9 cellular contexts compared by ENCODE assay signal in genomic region chr7:141053626-141054025, GRCh38. TPM values are rescaled to one million over a fixed set of nuclear protein-coding genes. Genes with fewer than 3 reads are reported as not detected.
DNase-seq lines count a peak whose midpoint lies in the region; ATAC-seq and TF ChIP-seq lines count a peak whose summit lies in the region.
"Had no signal": no experiment of that assay in that cellular context is flagged by ENCODE, and none has a peak within 500 bp of the region (broad histone marks: within the 10 kb centered on the region; RNA-seq: fewer than 3 reads in every experiment).

No MANE protein-coding gene starts in this region.

- no peaks in the 10 kb centered on the region for H3K9me3 Mint-ChIP-seq in activated naive CD4-positive, alpha-beta T cell treated with anti-CD3 and anti-CD28 coated beads, Interleukin-2, amount 50 U/mL, for 24 hours
- no peaks in the 10 kb centered on the region for H3K9me3 Mint-ChIP-seq in mesothelial cell of epicardium
- H3K9me3 Mint-ChIP-seq: neural crest cell had no signal

- H3K27ac Mint-ChIP-seq in T-helper 17 cell = peak overlapping the region; percentile 60
- H3K27ac Mint-ChIP-seq in activated naive CD4-positive, alpha-beta T cell treated with anti-CD3 and anti-CD28 coated beads, Interleukin-2, amount 50 U/mL, for 24 hours = peak overlapping the region; percentile 94
- H3K27ac Mint-ChIP-seq in mesothelial cell of epicardium = no peak overlapping the region

- TF ChIP-seq CTCF in mesothelial cell of epicardium (IDR thresholded peaks at IDR 0.05; ENCODE audit: unreplicated experiment) = no peak

- no peaks in the 10 kb centered on the region for H3K9me3 ChIP-seq in T-helper 17 cell (ENCODE audit: control insufficient read depth, low read length, poor library complexity, severe bottlenecking)

- no peaks in the 10 kb centered on the region for H3K36me3 Mint-ChIP-seq in T-helper 17 cell (ENCODE audit: low read depth)
- H3K36me3 Mint-ChIP-seq in activated naive CD4-positive, alpha-beta T cell treated with anti-CD3 and anti-CD28 coated beads, Interleukin-2, amount 50 U/mL, for 24 hours = peaks cover 3% of the 10 kb centered on the region
- no peaks in the 10 kb centered on the region for H3K36me3 Mint-ChIP-seq in mesothelial cell of epicardium

- H3K27me3 Mint-ChIP-seq in T-helper 17 cell = no peaks in the 10 kb centered on the region
- H3K27me3 Mint-ChIP-seq in activated naive CD4-positive, alpha-beta T cell treated with anti-CD3 and anti-CD28 coated beads, Interleukin-2, amount 50 U/mL, for 24 hours = no peaks in the 10 kb centered on the region
- H3K27me3 Mint-ChIP-seq in mesothelial cell of epicardium (ENCODE audit: low read depth) = peaks cover 35% of the 10 kb centered on the region

- peak; percentile 15 to 61 (median 48) for DNase-seq in T-helper 17 cell
- peak; percentile 40 to 54 for DNase-seq in stimulated activated CD4-positive, alpha-beta T cell treated with anti-CD3 and anti-CD28 coated beads, Interleukin-2, amount 100 ng/mL, for 24 hours
- no peak for DNase-seq in NCI-H524 (lab: John Stamatoyannopoulos, UW)
- no peak for DNase-seq in NCI-H128 (lab: John Stamatoyannopoulos, UW; ENCODE audit: unreplicated experiment)
- DNase-seq in germinal center (ENCODE audit: low spot score) = no peak
- no peak for DNase-seq in mesothelial cell of epicardium (ENCODE audit: low spot score in 2 of 2, unreplicated experiment in 2 of 2)

- H3K4me3 Mint-ChIP-seq in T-helper 17 cell (peak overlapping the region; percentile 5), mesothelial cell of epicardium (no peak overlapping the region)
- peak overlapping the region; percentile 62 for H3K4me3 Mint-ChIP-seq in activated naive CD4-positive, alpha-beta T cell treated with anti-CD3 and anti-CD28 coated beads, Interleukin-2, amount 50 U/mL, for 24 hours
- H3K4me3 Mint-ChIP-seq: neural crest cell had no signal

- peaks cover 16% of the 10 kb centered on the region for H3K4me1 Mint-ChIP-seq in T-helper 17 cell
- H3K4me1 Mint-ChIP-seq in activated naive CD4-positive, alpha-beta T cell treated with anti-CD3 and anti-CD28 coated beads, Interleukin-2, amount 50 U/mL, for 24 hours = peaks cover 19% of the 10 kb centered on the region
- H3K4me1 Mint-ChIP-seq in mesothelial cell of epicardium = no peaks in the 10 kb centered on the region

- ATAC-seq in GM21423 (IDR thresholded peaks at IDR 0.05; ENCODE audit: unreplicated experiment) (peak; percentile 64), T-helper 17 cell (peak; percentile 97)

RNA-seq across cellular contexts. Expression of gene TMEM178B, which starts 20.2 kb away (rescaled TPM):
- under 1 TPM; 0.90 to 0.96 TPM for total RNA-seq in T-helper 17 cell
- total RNA-seq in mesothelial cell of epicardium = 0.11 to 0.31 TPM (median 0.16 TPM) in 3 replicates

RNA-seq across cellular contexts. Expression of gene MRPS33, which starts 38.9 kb away (rescaled TPM):
- 10 to 100 TPM; 23.7 to 30.6 TPM for total RNA-seq in T-helper 17 cell
- 41.5 to 42.2 TPM (median 41.6 TPM) in 3 replicates for total RNA-seq in mesothelial cell of epicardium

Comparison
In these comparisons a context has a peak if more than half of its experiments do, and no peak if none do; other contexts are left out.
1. DNase-seq: peak in T-helper 17 cell (3 of 3) and stimulated activated CD4-positive, alpha-beta T cell treated with anti-CD3 and anti-CD28 coated beads, Interleukin-2, amount 100 ng/mL, for 24 hours (2 of 2); none in NCI-H524 (0 of 2), NCI-H128 (single experiment), germinal center (single experiment) and mesothelial cell of epicardium (0 of 2).